ENCODE assay signal across 1 cellular context in genomic region chr11:45212566-45213315, GRCh38.
TF ChIP-seq lines count a peak whose summit lies in the region.

No MANE protein-coding gene starts in this region.

TF ChIP-seq in K562, 482 proteins besides CTCF, POLR2A, EP300 and RAD21:
- TF ChIP-seq POLR2G (IDR thresholded peaks at IDR 0.05; ENCODE audit: low read depth, low read length) (no peak), CTBP1 (IDR thresholded peaks at IDR 0.05; ENCODE audit: borderline replicate concordance) (peak; percentile 20; the same call in 1 of the 2 replicates)
